20 cellular contexts compared by ENCODE assay signal in the genomic region with DNA sequence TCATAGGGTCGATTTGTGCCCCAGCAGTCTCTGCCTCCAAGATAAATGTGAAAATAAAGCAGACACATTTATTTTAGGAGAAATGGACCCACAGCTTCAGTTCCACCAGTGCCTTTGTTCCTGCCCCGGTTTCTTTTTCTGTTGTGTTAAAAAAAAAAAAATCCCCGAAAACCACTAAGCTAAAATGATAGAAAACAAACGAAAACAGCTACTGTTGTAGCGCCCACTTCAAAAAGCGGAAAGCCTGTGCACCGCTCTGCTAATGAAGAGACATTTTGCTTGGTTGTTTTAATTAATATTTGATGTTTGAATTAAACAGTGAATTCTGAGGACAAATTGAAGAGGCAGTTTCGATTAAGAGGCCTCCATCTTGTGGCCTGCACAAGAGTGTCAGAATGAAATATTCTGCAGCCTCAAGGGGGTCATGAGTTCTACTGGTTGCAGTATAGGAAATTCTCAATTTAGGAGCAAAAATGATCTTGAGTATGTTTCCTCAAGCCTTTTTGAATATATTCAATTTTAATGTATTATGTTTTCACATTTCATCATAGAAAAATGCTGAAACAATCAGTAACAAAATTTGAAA.
DNase-seq lines count a peak whose midpoint lies in the region; ATAC-seq and TF ChIP-seq lines count a peak whose summit lies in the region.
"Had no signal": no experiment of that assay in that cellular context is flagged by ENCODE, and none has a peak within 500 bp of the region (broad histone marks: within the 10 kb centered on the region; RNA-seq: fewer than 3 reads in every experiment).

No MANE protein-coding gene starts in this region.

- no peak overlapping the region for H3K9ac ChIP-seq in Karpas-422 (ENCODE audit: low read length)
- H3K9ac ChIP-seq: BLaER1 had no signal

- peak overlapping the region; percentile 42 for H3K27ac ChIP-seq in Karpas-422 (ENCODE audit: low read length)
- H3K27ac ChIP-seq: BLaER1, breast epithelium, epithelial cell of prostate, stomach, WERI-Rb-1 had no signal

- H3K4me2 ChIP-seq in Karpas-422 (ENCODE audit: low read depth, low read length, poor library complexity, severe bottlenecking), result no peak overlapping the region
- H3K4me2 ChIP-seq: BLaER1 had no signal

- peaks cover 30% of the 10 kb centered on the region for H3K36me3 Mint-ChIP-seq in activated T-helper 17 cell treated with anti-CD3 and anti-CD28 coated beads, Interleukin-2, amount 50 U/mL, for 72 hours (ENCODE audit: low read depth)
- H3K36me3 Mint-ChIP-seq in natural killer cell (no peaks in the 10 kb centered on the region), endothelial cell (ENCODE audit: low read depth, unreplicated experiment) (peaks cover 5% of the 10 kb centered on the region)

- peaks cover 45% of the 10 kb centered on the region for H3K79me2 ChIP-seq in Karpas-422 (ENCODE audit: low read length)

- H3K4me3 ChIP-seq in Karpas-422 (ENCODE audit: low read length), result no peak overlapping the region
- H3K4me3 ChIP-seq: BLaER1, breast epithelium, HAP-1, MG63, stomach had no signal

- H4K20me1 ChIP-seq in Karpas-422 (ENCODE audit: insufficient read depth, low read depth, low read length), result no peaks in the 10 kb centered on the region

- in situ Hi-C loops in GM13976 (cut with MboI; ENCODE audit: low sequenced_read_pairs, unreplicated experiment), result no loop called here

- no peaks in the 10 kb centered on the region for H3K27me3 ChIP-seq in Karpas-422 (ENCODE audit: low read length)
- H3K27me3 ChIP-seq: BLaER1, breast epithelium, MG63, stomach had no signal

- peak; percentile 55 for DNase-seq in activated CD8-positive, alpha-beta memory T cell treated with anti-CD3 and anti-CD28 coated beads for 24 hours
- DNase-seq in activated CD8-positive, alpha-beta memory T cell treated with anti-CD3 and anti-CD28 coated beads, Interleukin-2, amount 50 U/mL, for 48 hours, result no peak
- DNase-seq in Karpas-422 (no peak), natural killer cell (no peak), foreskin melanocyte (no peak), endothelial cell (ENCODE audit: low spot score) (no peak), GM13976 (ENCODE audit: low spot score) (no peak)
- DNase-seq: kidney glomerular epithelial cell, MG63, naive B cell, NCI-H526 treated with DMSO at 0.1 percent for 48 hours, stomach, WERI-Rb-1 had no signal

- no peaks in the 10 kb centered on the region for H3K36me3 ChIP-seq in Karpas-422 (ENCODE audit: insufficient read depth, low read length)
- H3K36me3 ChIP-seq: breast epithelium, HAP-1 had no signal

- H3K4me1 ChIP-seq in Karpas-422 (ENCODE audit: low read length), result peaks cover 76% of the 10 kb centered on the region
- H3K4me1 ChIP-seq: breast epithelium, stomach had no signal

- intact Hi-C loops in natural killer cell (cut with micrococcal nuclease), result no loop called here

- H3K4me1 Mint-ChIP-seq in activated T-helper 17 cell treated with anti-CD3 and anti-CD28 coated beads, Interleukin-2, amount 50 U/mL, for 72 hours, result peaks cover 12% of the 10 kb centered on the region
- peaks cover 18 to 26% of the 10 kb centered on the region in 2 donors for H3K4me1 Mint-ChIP-seq in natural killer cell
- peaks cover 26% of the 10 kb centered on the region for H3K4me1 Mint-ChIP-seq in endothelial cell (ENCODE audit: unreplicated experiment)

- H3K27me3 Mint-ChIP-seq in activated T-helper 17 cell treated with anti-CD3 and anti-CD28 coated beads, Interleukin-2, amount 50 U/mL, for 72 hours, result no peaks in the 10 kb centered on the region
- H3K27me3 Mint-ChIP-seq in natural killer cell (ENCODE audit: low read depth in 2 of 2) (no peaks in the 10 kb centered on the region), endothelial cell (ENCODE audit: unreplicated experiment) (peaks cover 11% of the 10 kb centered on the region)
- H3K27me3 Mint-ChIP-seq: dendritic cell treated with granulocyte-macrophage colony-stimulating factor and Interleukin-4, amounts not matched to agents 40 ng/mL and 50 ng/mL, for 4 days; naive B cell had no signal

- peak overlapping the region; percentile 77 for H3K4me3 Mint-ChIP-seq in activated T-helper 17 cell treated with anti-CD3 and anti-CD28 coated beads, Interleukin-2, amount 50 U/mL, for 72 hours
- H3K4me3 Mint-ChIP-seq in natural killer cell (peak overlapping the region; percentile 37), endothelial cell (ENCODE audit: unreplicated experiment) (no peak overlapping the region)
- H3K4me3 Mint-ChIP-seq: dendritic cell treated with granulocyte-macrophage colony-stimulating factor and Interleukin-4, amounts not matched to agents 40 ng/mL and 50 ng/mL, for 4 days; naive B cell had no signal

- no peaks in the 10 kb centered on the region for H3K9me3 ChIP-seq in Karpas-422 (ENCODE audit: low read length)
- H3K9me3 ChIP-seq: BLaER1, breast epithelium, HAP-1, MG63, stomach had no signal

- no peak overlapping the region for H2AFZ ChIP-seq in Karpas-422 (ENCODE audit: low read length)

- peak overlapping the region; percentile 91 for H3K27ac Mint-ChIP-seq in activated T-helper 17 cell treated with anti-CD3 and anti-CD28 coated beads, Interleukin-2, amount 50 U/mL, for 72 hours
- H3K27ac Mint-ChIP-seq in natural killer cell (peak overlapping the region; percentile 59 to 70), endothelial cell (ENCODE audit: unreplicated experiment) (no peak overlapping the region)
- H3K27ac Mint-ChIP-seq: dendritic cell treated with granulocyte-macrophage colony-stimulating factor and Interleukin-4, amounts not matched to agents 40 ng/mL and 50 ng/mL, for 4 days; naive B cell had no signal

- no peaks in the 10 kb centered on the region for H3K9me3 Mint-ChIP-seq in activated T-helper 17 cell treated with anti-CD3 and anti-CD28 coated beads, Interleukin-2, amount 50 U/mL, for 72 hours
- H3K9me3 Mint-ChIP-seq in natural killer cell, result no peaks in the 10 kb centered on the region
- no peaks in the 10 kb centered on the region for H3K9me3 Mint-ChIP-seq in endothelial cell (ENCODE audit: unreplicated experiment)
- H3K9me3 Mint-ChIP-seq: dendritic cell treated with granulocyte-macrophage colony-stimulating factor and Interleukin-4, amounts not matched to agents 40 ng/mL and 50 ng/mL, for 4 days; naive B cell had no signal

- peak; percentile 74 for ATAC-seq in activated T-helper 17 cell treated with anti-CD3 and anti-CD28 coated beads, Interleukin-2, amount 50 U/mL, for 72 hours (replicated peaks)
- peak in 1 of 3 donors; percentile 42 for ATAC-seq in natural killer cell
- ATAC-seq: Right ventricle myocardium inferior had no signal

- TF ChIP-seq CTCF in natural killer cell (IDR thresholded peaks at IDR 0.05), result no peak
- no peak for TF ChIP-seq CTCF in endothelial cell (IDR thresholded peaks at IDR 0.05; ENCODE audit: unreplicated experiment)
- TF ChIP-seq CTCF in GM13976 (IDR thresholded peaks at IDR 0.05; ENCODE audit: borderline replicate concordance, control extremely low read depth, extremely low read depth, insufficient read depth, missing control alignments), result no peak

- no peaks in the 10 kb centered on the region for H3K9me2 ChIP-seq in Karpas-422 (replicated peaks; ENCODE audit: insufficient read depth, low read length)
